Comparison of ENCODE assay signal across 22 cellular contexts in genomic region chr5:172441262-172441751, GRCh38. TPM values are rescaled to one million over a fixed set of nuclear protein-coding genes. Genes with fewer than 3 reads are reported as not detected.
DNase-seq lines count a peak whose midpoint lies in the region; TF ChIP-seq lines count a peak whose summit lies in the region.
"Had no signal": no experiment of that assay in that cellular context is flagged by ENCODE, and none has a peak within 500 bp of the region (broad histone marks: within the 10 kb centered on the region; RNA-seq: fewer than 3 reads in every experiment).

No MANE protein-coding gene starts in this region.

- H3K4me3 ChIP-seq in adipocyte (ENCODE audit: low read length) (no peak overlapping the region), fibroblast of mammary gland (ENCODE audit: control insufficient read depth, low read depth, low read length) (no peak overlapping the region)
- H3K4me3 ChIP-seq: SJSA1 had no signal

- no peak for TF ChIP-seq CTCF in fibroblast of mammary gland (conservative IDR thresholded peaks at IDR 0.05; ENCODE audit: control insufficient read depth, insufficient read depth, low read depth, low read length)

- H3K27ac Mint-ChIP-seq in activated CD4-positive, alpha-beta memory T cell treated with anti-CD3 and anti-CD28 coated beads, Interleukin-2, amount 10 ng/mL, durations not matched to agents 7 days and 5 days: no peak overlapping the region
- H3K27ac Mint-ChIP-seq: activated CD4-positive, alpha-beta memory T cell treated with anti-CD3 and anti-CD28 coated beads for 36 hours; CD4-positive, alpha-beta T cell; IgD-negative memory B cell; T-helper 1 cell treated with Interleukin-12 subunit alpha and Interleukin-12 subunit beta and Interleukin-4 antibody, amounts not matched to agents 30 μg/mL and 1 μg/mL, for 36 hours had no signal

- H3K36me3 Mint-ChIP-seq in activated CD4-positive, alpha-beta memory T cell treated with anti-CD3 and anti-CD28 coated beads, Interleukin-2, amount 10 ng/mL, durations not matched to agents 7 days and 5 days (ENCODE audit: low read depth): no peaks in the 10 kb centered on the region
- H3K36me3 Mint-ChIP-seq: activated CD4-positive, alpha-beta memory T cell treated with anti-CD3 and anti-CD28 coated beads for 36 hours had no signal

- DNase-seq in adipocyte (ENCODE audit: low read depth) (no peak), fibroblast of mammary gland (ENCODE audit: low read depth) (peak; percentile 77), midbrain (lab: John Stamatoyannopoulos, UW) (peak; percentile 46), NCI-H510A (lab: John Stamatoyannopoulos, UW) (no peak), NCI-H2081 (lab: John Stamatoyannopoulos, UW) (no peak), NCI-H446 (lab: John Stamatoyannopoulos, UW) (no peak)
- DNase-seq in activated CD4-positive, alpha-beta memory T cell treated with anti-CD3 and anti-CD28 coated beads, Interleukin-2, amount 10 ng/mL, durations not matched to agents 7 days and 5 days: no peak
- DNase-seq: activated CD4-positive, alpha-beta memory T cell treated with anti-CD3 and anti-CD28 coated beads for 36 hours; activated effector memory CD4-positive, alpha-beta T cell treated with Interleukin-2 at 50 U/mL for 16 hours; CD4-positive, alpha-beta T cell; DMS153; GF-D8; NCI-H1417; NCI-H524; stimulated activated CD4-positive, alpha-beta T cell treated with anti-CD3 and anti-CD28 coated beads, Interleukin-4, amount 100 ng/mL, for 24 hours; stimulated activated naive CD8-positive, alpha-beta T cell treated with anti-CD3 and anti-CD28 coated beads, Interleukin-15, Interleukin-2, amounts not matched to agents 100 U/mL and 50 U/mL, for 24 hours; WERI-Rb-1 had no signal

- peaks cover 18% of the 10 kb centered on the region for H3K27me3 Mint-ChIP-seq in activated CD4-positive, alpha-beta memory T cell treated with anti-CD3 and anti-CD28 coated beads, Interleukin-2, amount 10 ng/mL, durations not matched to agents 7 days and 5 days

- H3K9me3 ChIP-seq in adipocyte (ENCODE audit: control insufficient read depth, low read length): no peaks in the 10 kb centered on the region
- H3K9me3 ChIP-seq: neutrophil, SJSA1 had no signal

- H3K4me1 ChIP-seq in adipocyte (ENCODE audit: control insufficient read depth, insufficient read depth, low read length): peaks cover 84% of the 10 kb centered on the region

- POLR2A ChIA-PET in activated CD4-positive, alpha-beta memory T cell treated with anti-CD3 and anti-CD28 coated beads, Interleukin-2, amount 10 ng/mL, durations not matched to agents 7 days and 5 days (lab: Charles Lee): no interaction called here

- peak overlapping the region; percentile 20 for H3K9ac ChIP-seq in adipocyte (ENCODE audit: low read length)

- no peaks in the 10 kb centered on the region for H3K9me3 Mint-ChIP-seq in activated CD4-positive, alpha-beta memory T cell treated with anti-CD3 and anti-CD28 coated beads, Interleukin-2, amount 10 ng/mL, durations not matched to agents 7 days and 5 days
- H3K9me3 Mint-ChIP-seq: activated CD4-positive, alpha-beta memory T cell treated with anti-CD3 and anti-CD28 coated beads for 36 hours; CD4-positive, alpha-beta T cell; T-helper 1 cell treated with Interleukin-12 subunit alpha and Interleukin-12 subunit beta and Interleukin-4 antibody, amounts not matched to agents 30 μg/mL and 1 μg/mL, for 36 hours had no signal

- H3K36me3 ChIP-seq in adipocyte (ENCODE audit: control insufficient read depth, insufficient read depth, low read length, severe bottlenecking): no peaks in the 10 kb centered on the region
- H3K36me3 ChIP-seq: neutrophil, WERI-Rb-1 had no signal

- H3K4me1 Mint-ChIP-seq in activated CD4-positive, alpha-beta memory T cell treated with anti-CD3 and anti-CD28 coated beads, Interleukin-2, amount 10 ng/mL, durations not matched to agents 7 days and 5 days: peaks cover 15% of the 10 kb centered on the region
- H3K4me1 Mint-ChIP-seq: IgD-negative memory B cell had no signal

- H3K4me3 Mint-ChIP-seq in activated CD4-positive, alpha-beta memory T cell treated with anti-CD3 and anti-CD28 coated beads, Interleukin-2, amount 10 ng/mL, durations not matched to agents 7 days and 5 days: no peak overlapping the region
- H3K4me3 Mint-ChIP-seq: activated CD4-positive, alpha-beta memory T cell treated with anti-CD3 and anti-CD28 coated beads for 36 hours; CD4-positive, alpha-beta T cell; IgD-negative memory B cell; T-helper 1 cell treated with Interleukin-12 subunit alpha and Interleukin-12 subunit beta and Interleukin-4 antibody, amounts not matched to agents 30 μg/mL and 1 μg/mL, for 36 hours had no signal

- peak overlapping the region; percentile 12 for H3K27ac ChIP-seq in temporal lobe (ENCODE audit: low read depth, low read length)
- H3K27ac ChIP-seq: neutrophil, SJSA1, WERI-Rb-1 had no signal

- CTCF ChIA-PET in activated CD4-positive, alpha-beta memory T cell treated with anti-CD3 and anti-CD28 coated beads, Interleukin-2, amount 10 ng/mL, durations not matched to agents 7 days and 5 days (lab: Charles Lee): interaction anchor here (1.4 kb wide), 1 partner anchor 273 kb away, joined by 3 read pairs; no protein-coding TSS in a partner anchor

- no peaks in the 10 kb centered on the region for H3K27me3 ChIP-seq in adipocyte (replicated peaks; ENCODE audit: control insufficient read depth, insufficient read depth, low read length)
- H3K27me3 ChIP-seq: SJSA1 had no signal

RNA-seq across cellular contexts. Expression of gene SH3PXD2B, which starts 13.0 kb away (rescaled TPM):
- total RNA-seq in temporal lobe: 13.8 TPM
- total RNA-seq in activated CD4-positive, alpha-beta memory T cell treated with anti-CD3 and anti-CD28 coated beads, Interleukin-2, amount 10 ng/mL, durations not matched to agents 7 days and 5 days: under 1 TPM; 0.25 TPM

Comparison
In these comparisons a context has a peak if more than half of its experiments do, and no peak if none do; other contexts are left out.
1. DNase-seq: peak in fibroblast of mammary gland (single experiment) and midbrain (single experiment); none in adipocyte (single experiment), NCI-H510A (single experiment), NCI-H2081 (0 of 2), activated CD4-positive, alpha-beta memory T cell treated with anti-CD3 and anti-CD28 coated beads, Interleukin-2, amount 10 ng/mL, durations not matched to agents 7 days and 5 days (single experiment) and NCI-H446 (0 of 2).
2. RNA of gene SH3PXD2B, which starts 13.0 kb away (total RNA-seq): 13.8 TPM in temporal lobe (single experiment); 0.25 TPM in activated CD4-positive, alpha-beta memory T cell treated with anti-CD3 and anti-CD28 coated beads, Interleukin-2, amount 10 ng/mL, durations not matched to agents 7 days and 5 days; every median in the first group is over 10 times any median in the second.